ENCODE assay signal across 14 cellular contexts in the genomic region with DNA sequence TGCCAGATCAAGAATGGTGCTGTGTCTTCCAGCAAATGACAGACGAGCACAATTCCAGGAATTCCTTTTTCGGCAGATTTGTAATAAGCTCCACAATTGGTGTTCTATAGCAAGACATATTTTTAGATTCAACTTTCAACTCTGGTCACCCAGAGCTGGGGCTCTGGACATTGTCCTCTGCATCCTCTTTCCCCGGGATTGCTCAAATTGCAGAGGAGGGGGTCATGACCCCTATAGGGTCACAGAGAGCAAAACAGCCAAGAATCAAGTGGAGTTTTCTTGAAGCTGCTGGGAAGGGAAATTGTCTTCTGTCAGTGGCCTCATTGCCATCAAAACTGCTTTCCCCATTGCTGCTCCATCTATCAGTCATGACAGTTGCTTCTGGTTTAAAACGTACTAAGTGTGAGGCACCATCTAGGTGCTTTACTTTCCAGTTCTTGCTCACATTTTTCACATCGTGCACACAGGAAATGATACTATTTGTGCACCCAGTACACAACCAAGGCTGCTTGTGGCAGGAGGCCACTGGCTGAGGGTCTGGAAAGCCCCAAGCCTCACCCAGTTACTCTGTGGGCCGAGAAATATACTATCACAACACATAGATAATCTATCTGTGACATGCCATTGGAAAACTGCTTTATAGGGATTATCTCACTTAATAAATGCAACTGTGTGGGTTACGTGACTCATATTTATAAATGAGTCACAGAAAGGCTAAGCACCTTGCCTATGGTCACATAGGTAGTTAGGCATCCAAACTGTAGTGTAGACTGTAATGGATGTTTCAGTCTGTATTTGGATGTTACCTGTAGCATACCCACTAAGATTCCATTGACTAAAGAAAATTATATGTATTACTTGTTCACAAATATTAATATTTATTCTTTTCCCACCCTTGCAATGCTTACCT.
DNase-seq lines count a peak whose midpoint lies in the region; ATAC-seq and TF ChIP-seq lines count a peak whose summit lies in the region.
"Had no signal": no experiment of that assay in that cellular context is flagged by ENCODE, and none has a peak within 500 bp of the region (broad histone marks: within the 10 kb centered on the region; RNA-seq: fewer than 3 reads in every experiment).

No MANE protein-coding gene starts in this region.

- H3K4me1 ChIP-seq in HCT116 (ENCODE audit: control insufficient read depth in 1 of 2, insufficient read depth in 2 of 2, low read length in 2 of 2) = peaks cover 0 to 6% of the 10 kb centered on the region in 2 experiments; a peak in 2 of 4 replicates

- no peaks in the 10 kb centered on the region for H3K4me1 Mint-ChIP-seq in activated naive CD4-positive, alpha-beta T cell treated with anti-CD3 and anti-CD28 coated beads, Interleukin-2, amount 10 ng/mL, durations not matched to agents 7 days and 5 days
- H3K4me1 Mint-ChIP-seq: natural killer cell had no signal

- RAD21 ChIA-PET in HCT116 (lab: Charles Lee; ENCODE audit: low non-redundant PET in 1 of 2, low total read pairs in 2 of 2, uncharacterized antibody in 2 of 2, unreplicated experiment in 2 of 2) = no interaction called here

- no peak for TF ChIP-seq RAD21 in HCT116 (IDR thresholded peaks at IDR 0.05; ENCODE audit: low read depth)

- CTCF ChIA-PET in activated naive CD4-positive, alpha-beta T cell treated with anti-CD3 and anti-CD28 coated beads, Interleukin-2, amount 10 ng/mL, durations not matched to agents 7 days and 5 days (lab: Charles Lee) = no interaction called here
- CTCF ChIA-PET in HCT116 (lab: Charles Lee) = no interaction called here

- no peak overlapping the region for H3K4me3 Mint-ChIP-seq in activated naive CD4-positive, alpha-beta T cell treated with anti-CD3 and anti-CD28 coated beads, Interleukin-2, amount 10 ng/mL, durations not matched to agents 7 days and 5 days
- H3K4me3 Mint-ChIP-seq: natural killer cell had no signal

- TF ChIP-seq POLR2A in HCT116 (IDR thresholded peaks at IDR 0.05; ENCODE audit: borderline replicate concordance, extremely low read depth, insufficient read depth, insufficient read length) = no peak

- peak overlapping the region in 1 of 2 donors; percentile 44 for H3K27ac Mint-ChIP-seq in activated naive CD4-positive, alpha-beta T cell treated with anti-CD3 and anti-CD28 coated beads, Interleukin-2, amount 50 U/mL, for 72 hours
- H3K27ac Mint-ChIP-seq in activated naive CD4-positive, alpha-beta T cell treated with anti-CD3 and anti-CD28 coated beads, Interleukin-2, amount 10 ng/mL, durations not matched to agents 7 days and 5 days = no peak overlapping the region
- H3K27ac Mint-ChIP-seq: natural killer cell had no signal

- H3K9me3 Mint-ChIP-seq in activated naive CD4-positive, alpha-beta T cell treated with anti-CD3 and anti-CD28 coated beads, Interleukin-2, amount 50 U/mL, for 72 hours = peaks cover 0 to 4% of the 10 kb centered on the region in 2 donors
- H3K9me3 Mint-ChIP-seq in activated naive CD4-positive, alpha-beta T cell treated with anti-CD3 and anti-CD28 coated beads, Interleukin-2, amount 10 ng/mL, durations not matched to agents 7 days and 5 days = peaks cover 1% of the 10 kb centered on the region

- no peak overlapping the region for H3K9ac ChIP-seq in HCT116 (ENCODE audit: low read length)

- H3K4me2 ChIP-seq in HCT116 (ENCODE audit: low read length) = peak overlapping the region; percentile 4; the same call in 1 of the 2 replicates
- H3K4me2 ChIP-seq: smooth muscle cell had no signal

- POLR2A ChIA-PET in HCT116 (lab: Charles Lee) = no interaction called here

- no peak overlapping the region for H2AFZ ChIP-seq in HCT116 (ENCODE audit: low read depth, low read length, poor library complexity, severe bottlenecking)

- H3K4me3 ChIP-seq in HCT116 (replicated peaks in 1 of 2; ENCODE audit: low read depth in 1 of 2, low read length in 2 of 2) = no peak overlapping the region
- H3K4me3 ChIP-seq: smooth muscle cell had no signal

- ATAC-seq in activated naive CD4-positive, alpha-beta T cell treated with anti-CD3 and anti-CD28 coated beads, Interleukin-2, amount 50 U/mL, for 72 hours = peak; percentile 33 to 96
- ATAC-seq in HCT116 = no peak
- peak; percentile 40 for ATAC-seq in stimulated activated naive CD8-positive, alpha-beta T cell treated with anti-CD3 and anti-CD28 coated beads, Interleukin-15, Interleukin-2, amounts not matched to agents 100 U/mL and 50 U/mL, for 24 hours
- ATAC-seq: natural killer cell had no signal

- no peaks in the 10 kb centered on the region for H3K79me2 ChIP-seq in HCT116 (ENCODE audit: insufficient read depth, low read length)

- no peak for TF ChIP-seq CTCF in HCT116 (IDR thresholded peaks at IDR 0.05 in 2 of 3, conservative IDR thresholded peaks at IDR 0.05 in 1 of 3; ENCODE audit: borderline replicate concordance in 1 of 3, insufficient read depth in 1 of 3, low read depth in 2 of 3, low read length in 2 of 3)

- peaks cover 0 to 4% of the 10 kb centered on the region in 2 donors for H3K36me3 Mint-ChIP-seq in activated naive CD4-positive, alpha-beta T cell treated with anti-CD3 and anti-CD28 coated beads, Interleukin-2, amount 50 U/mL, for 72 hours
- no peaks in the 10 kb centered on the region for H3K36me3 Mint-ChIP-seq in activated naive CD4-positive, alpha-beta T cell treated with anti-CD3 and anti-CD28 coated beads, Interleukin-2, amount 10 ng/mL, durations not matched to agents 7 days and 5 days
- H3K36me3 Mint-ChIP-seq: natural killer cell had no signal

- intact Hi-C loops in HCT116 (cut with micrococcal nuclease) = no loop called here

- H3K9me2 ChIP-seq in HCT116 (ENCODE audit: insufficient read depth) = no peaks in the 10 kb centered on the region

- no peaks in the 10 kb centered on the region for H3K9me3 ChIP-seq in HCT116 (ENCODE audit: control insufficient read depth in 1 of 2, insufficient read depth in 1 of 2, low read depth in 1 of 2, low read length in 2 of 2)

- H3K27me3 ChIP-seq in HCT116 (ENCODE audit: insufficient read depth, low read length) = no peaks in the 10 kb centered on the region

- no peaks in the 10 kb centered on the region for H3K36me3 ChIP-seq in HCT116 (ENCODE audit: control insufficient read depth in 1 of 2, insufficient read depth in 2 of 2, low read length in 2 of 2)

- BruUV-seq in HCT116 (replicated peaks; lab: Mats Ljungman, UMichigan) = no TSS peak

- DNase-seq in activated naive CD4-positive, alpha-beta T cell treated with anti-CD3 and anti-CD28 coated beads, Interleukin-2, amount 50 U/mL, for 72 hours (ENCODE audit: low spot score in 2 of 2) = no peak
- DNase-seq in activated naive CD4-positive, alpha-beta T cell treated with anti-CD3 and anti-CD28 coated beads, Interleukin-2, amount 10 ng/mL, durations not matched to agents 7 days and 5 days = no peak
- DNase-seq in HCT116 (ENCODE audit: low read depth, low spot score) = no peak
- DNase-seq in HT-29 (ENCODE audit: low spot score) = peak; percentile 14
- DNase-seq in stimulated activated naive CD8-positive, alpha-beta T cell treated with anti-CD3 and anti-CD28 coated beads, Interleukin-15, Interleukin-2, amounts not matched to agents 100 U/mL and 50 U/mL, for 24 hours = no peak
- DNase-seq in COLO829 (ENCODE audit: low spot score) = no peak
- DNase-seq in DMS 273 (lab: John Stamatoyannopoulos, UW; ENCODE audit: unreplicated experiment) = no peak
- DNase-seq in amygdala (lab: John Stamatoyannopoulos, UW) = no peak
- DNase-seq: cerebellar nuclear complex; GDM1; natural killer cell; NCI-H146; stimulated activated CD8-positive, alpha-beta memory T cell treated with anti-CD3 and anti-CD28 coated beads, Interleukin-4, amount 100 ng/mL, for 48 hours had no signal

- peaks cover 4% of the 10 kb centered on the region for H3K27me3 Mint-ChIP-seq in activated naive CD4-positive, alpha-beta T cell treated with anti-CD3 and anti-CD28 coated beads, Interleukin-2, amount 10 ng/mL, durations not matched to agents 7 days and 5 days

- H4K20me1 ChIP-seq in HCT116 (ENCODE audit: insufficient read depth) = no peaks in the 10 kb centered on the region

- H3K27ac ChIP-seq in HCT116 (ENCODE audit: low read depth, low read length) = no peak overlapping the region

TF ChIP-seq in HCT116, 20 proteins besides CTCF, POLR2A, EP300 and RAD21:
- TF ChIP-seq SP1 (IDR thresholded peaks at IDR 0.05; ENCODE audit: low read depth) = no peak
- no peak for TF ChIP-seq SRF (IDR thresholded peaks at IDR 0.05; ENCODE audit: low read depth)
- no peak for TF ChIP-seq POLR2AphosphoS5 (IDR thresholded peaks at IDR 0.05; ENCODE audit: low read depth, low read length)
- TF ChIP-seq EZH2 (IDR thresholded peaks at IDR 0.05) = no peak
- TF ChIP-seq, protein P1, sequence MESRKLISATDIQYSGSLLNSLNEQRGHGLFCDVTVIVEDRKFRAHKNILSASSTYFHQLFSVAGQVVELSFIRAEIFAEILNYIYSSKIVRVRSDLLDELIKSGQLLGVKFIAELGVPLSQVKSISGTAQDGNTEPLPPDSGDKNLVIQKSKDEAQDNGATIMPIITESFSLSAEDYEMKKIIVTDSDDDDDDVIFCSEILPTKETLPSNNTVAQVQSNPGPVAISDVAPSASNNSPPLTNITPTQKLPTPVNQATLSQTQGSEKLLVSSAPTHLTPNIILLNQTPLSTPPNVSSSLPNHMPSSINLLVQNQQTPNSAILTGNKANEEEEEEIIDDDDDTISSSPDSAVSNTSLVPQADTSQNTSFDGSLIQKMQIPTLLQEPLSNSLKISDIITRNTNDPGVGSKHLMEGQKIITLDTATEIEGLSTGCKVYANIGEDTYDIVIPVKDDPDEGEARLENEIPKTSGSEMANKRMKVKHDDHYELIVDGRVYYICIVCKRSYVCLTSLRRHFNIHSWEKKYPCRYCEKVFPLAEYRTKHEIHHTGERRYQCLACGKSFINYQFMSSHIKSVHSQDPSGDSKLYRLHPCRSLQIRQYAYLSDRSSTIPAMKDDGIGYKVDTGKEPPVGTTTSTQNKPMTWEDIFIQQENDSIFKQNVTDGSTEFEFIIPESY (IDR thresholded peaks at IDR 0.05; ENCODE audit: extremely low read depth, insufficient replicate concordance, low read length) = no peak
- peak; percentile 27; the same call in 1 of the 2 replicates for TF ChIP-seq FOSL1 (IDR thresholded peaks at IDR 0.05; ENCODE audit: low read depth)
- TF ChIP-seq JUND (IDR thresholded peaks at IDR 0.05) = 0 out of 2 replicates have a peak, but pooled peaks have one; percentile 29
- no peak for TF ChIP-seq CBX3 (IDR thresholded peaks at IDR 0.05; ENCODE audit: low read depth)
- no peak for TF ChIP-seq EZH2phosphoT487 (IDR thresholded peaks at IDR 0.05; ENCODE audit: borderline replicate concordance)
